9 cellular contexts compared by ENCODE assay signal in the genomic region with DNA sequence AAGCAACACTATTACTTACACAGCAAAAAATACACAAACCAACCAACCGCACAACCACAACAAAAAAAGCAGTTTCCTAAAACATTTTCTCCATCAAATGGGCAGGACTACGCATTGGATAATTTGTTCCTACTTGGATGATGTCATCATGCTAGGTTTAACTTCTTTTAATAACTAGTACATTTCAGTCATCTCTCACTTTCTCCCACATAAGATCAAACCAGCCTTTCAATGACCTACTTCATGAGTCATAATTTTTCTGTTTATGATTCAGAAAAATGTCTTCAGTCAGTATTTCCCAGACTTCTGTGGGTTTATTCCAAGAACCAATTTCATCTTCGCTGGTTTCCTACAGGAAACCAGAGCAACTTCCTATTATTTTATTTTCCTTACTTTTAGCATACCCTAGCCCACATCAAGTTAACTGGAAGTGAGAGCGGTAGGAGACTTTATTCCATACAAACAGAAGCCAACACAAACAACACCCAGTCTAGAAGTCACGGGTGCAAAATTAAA.
DNase-seq lines count a peak whose midpoint lies in the region; ATAC-seq and TF ChIP-seq lines count a peak whose summit lies in the region.
"Had no signal": no experiment of that assay in that cellular context is flagged by ENCODE, and none has a peak within 500 bp of the region (broad histone marks: within the 10 kb centered on the region; RNA-seq: fewer than 3 reads in every experiment).

No MANE protein-coding gene starts in this region.

- intact Hi-C loops in left lung (cut with DNase I) = no loop called here

- peaks cover 0 to 9% of the 10 kb centered on the region in 2 donors for H3K4me1 ChIP-seq in left lung

- peak; percentile 92 for ATAC-seq in activated T-helper 17 cell treated with anti-CD3 and anti-CD28 coated beads, Interleukin-2, amount 50 U/mL, for 72 hours (replicated peaks)
- peak; percentile 62 for ATAC-seq in left lung

- H3K27ac ChIP-seq in left lung = peak overlapping the region in 1 of 2 donors; percentile 4

- no peak overlapping the region for H3K4me3 ChIP-seq in left lung

- peak overlapping the region; percentile 96 for H3K27ac Mint-ChIP-seq in activated T-helper 17 cell treated with anti-CD3 and anti-CD28 coated beads, Interleukin-2, amount 50 U/mL, for 72 hours
- H3K27ac Mint-ChIP-seq: activated B cell treated with CpG ODN at 0.5 μM for 24 hours had no signal

- H3K36me3 Mint-ChIP-seq in activated T-helper 17 cell treated with anti-CD3 and anti-CD28 coated beads, Interleukin-2, amount 50 U/mL, for 72 hours (ENCODE audit: low read depth) = peaks cover 30% of the 10 kb centered on the region

- peak overlapping the region; percentile 78 for H3K4me3 Mint-ChIP-seq in activated T-helper 17 cell treated with anti-CD3 and anti-CD28 coated beads, Interleukin-2, amount 50 U/mL, for 72 hours
- H3K4me3 Mint-ChIP-seq: activated B cell treated with CpG ODN at 0.5 μM for 24 hours had no signal

- TF ChIP-seq CTCF in left lung (IDR thresholded peaks at IDR 0.05) = no peak

- no peaks in the 10 kb centered on the region for H3K9me3 ChIP-seq in left lung

- H3K4me1 Mint-ChIP-seq in activated T-helper 17 cell treated with anti-CD3 and anti-CD28 coated beads, Interleukin-2, amount 50 U/mL, for 72 hours = peaks cover 24% of the 10 kb centered on the region

- H3K27me3 Mint-ChIP-seq in activated T-helper 17 cell treated with anti-CD3 and anti-CD28 coated beads, Interleukin-2, amount 50 U/mL, for 72 hours = peaks cover 9% of the 10 kb centered on the region
- H3K27me3 Mint-ChIP-seq: activated B cell treated with CpG ODN at 0.5 μM for 24 hours had no signal

- DNase-seq in ELR (ENCODE audit: low read depth) (peak; percentile 80), H4 (ENCODE audit: low spot score) (peak; percentile 9), left lung (no peak), DMS79 treated with DMSO at 0.1 percent for 48 hours (lab: John Stamatoyannopoulos, UW) (no peak), NCI-H1105 treated with DMSO at 0.1 percent for 48 hours (lab: John Stamatoyannopoulos, UW) (no peak), NCI-H748 (lab: John Stamatoyannopoulos, UW; ENCODE audit: unreplicated experiment) (no peak)
- DNase-seq in activated CD4-positive, alpha-beta T cell treated with anti-CD3 and anti-CD28 coated beads for 48 hours = no peak
- DNase-seq: activated B cell treated with CpG ODN at 0.5 μM for 24 hours had no signal

- no peaks in the 10 kb centered on the region for H3K36me3 ChIP-seq in left lung

- peaks cover 9% of the 10 kb centered on the region for H3K9me3 Mint-ChIP-seq in activated T-helper 17 cell treated with anti-CD3 and anti-CD28 coated beads, Interleukin-2, amount 50 U/mL, for 72 hours
- H3K9me3 Mint-ChIP-seq: activated B cell treated with CpG ODN at 0.5 μM for 24 hours had no signal

- no peaks in the 10 kb centered on the region for H3K27me3 ChIP-seq in left lung

Comparison
In these comparisons a context has a peak if more than half of its experiments do, and no peak if none do; other contexts are left out.
1. DNase-seq: peak in ELR (single experiment) and H4 (single experiment); none in left lung (0 of 2), DMS79 treated with DMSO at 0.1 percent for 48 hours (single experiment), NCI-H1105 treated with DMSO at 0.1 percent for 48 hours (single experiment), NCI-H748 (single experiment) and activated CD4-positive, alpha-beta T cell treated with anti-CD3 and anti-CD28 coated beads for 48 hours (single experiment).